Comparison of ENCODE assay signal across 28 cellular contexts in genomic region chr2:196258407-196258806, GRCh38.
"Had no signal": no experiment of that assay in that cellular context is flagged by ENCODE, and none has a peak within 500 bp of the region (broad histone marks: within the 10 kb centered on the region; RNA-seq: fewer than 3 reads in every experiment).

No MANE protein-coding gene starts in this region.

- DNase-seq: activated CD4-positive, alpha-beta memory T cell treated with anti-CD3 and anti-CD28 coated beads for 36 hours; activated CD4-positive, alpha-beta T cell treated with anti-CD3 and anti-CD28 coated beads, Interleukin-2, amount 10 ng/mL, durations not matched to agents 24 days and 14 days; activated CD4-positive, CD25-positive, alpha-beta regulatory T cell treated with anti-CD3 and anti-CD28 coated beads, Interleukin-2, amount 50 U/mL, for 72 hours; activated CD8-positive, alpha-beta memory T cell treated with anti-CD3 and anti-CD28 coated beads, Interleukin-2, amount 50 U/mL, for 4 hours; activated naive CD8-positive, alpha-beta T cell treated with anti-CD3 and anti-CD28 coated beads, Interleukin-2, amount 10 ng/mL, durations not matched to agents 7 days and 5 days; activated T-cell treated with anti-CD3 and anti-CD28 coated beads, Interleukin-2, amount 50 U/mL, for 4 hours; amniotic stem cell; brain microvascular endothelial cell; caudate nucleus; cortex of kidney; endodermal cell; gastrocnemius medialis; glutamatergic neuron; naive thymus-derived CD8-positive, alpha-beta T cell; nucleus accumbens; pancreas; retina; stimulated activated CD4-positive, alpha-beta T cell treated with anti-CD3 and anti-CD28 coated beads, Interleukin-15, amount 100 ng/mL, for 24 hours; stimulated activated CD4-positive, alpha-beta T cell treated with anti-CD3 and anti-CD28 coated beads, Interleukin-2, amount 100 ng/mL, for 24 hours; stimulated activated naive B cell treated with anti-CD40 and anti-IgM and Interleukin-4, amounts not matched to agents 10 μg/mL and 1 μg/mL and 100 μg/mL, for 72 hours; T-helper 17 cell; T1000; tibial artery had no signal

- H3K27me3 ChIP-seq: brain microvascular endothelial cell, gastrocnemius medialis, pancreas, suprapubic skin, tibial artery had no signal

- H3K36me3 ChIP-seq: brain microvascular endothelial cell, gastrocnemius medialis, pancreas, prostate gland, suprapubic skin, tibial artery had no signal

- H3K9me3 Mint-ChIP-seq: activated CD4-positive, alpha-beta memory T cell treated with anti-CD3 and anti-CD28 coated beads for 36 hours; activated T-cell treated with anti-CD3 and anti-CD28 coated beads, Interleukin-2, amount 50 U/mL, for 4 hours; activated T-helper 2 cell treated with anti-CD3 and anti-CD28 coated beads, Interferon-gamma antibody, Interleukin-2, Interleukin-4, amounts not matched to agents 10 μg/mL and 5 μg/mL and 100 μg/mL, durations not matched to agents 14 hours and 24 hours and 36 hours; endodermal cell; naive thymus-derived CD8-positive, alpha-beta T cell; neural crest cell; stimulated activated naive B cell treated with anti-CD40 and anti-IgM and Interleukin-4, amounts not matched to agents 10 μg/mL and 1 μg/mL and 100 μg/mL, for 72 hours had no signal

- H3K27me3 Mint-ChIP-seq: activated CD4-positive, alpha-beta memory T cell treated with anti-CD3 and anti-CD28 coated beads for 36 hours; activated CD4-positive, alpha-beta T cell treated with anti-CD3 and anti-CD28 coated beads, Interleukin-2, amount 10 ng/mL, durations not matched to agents 24 days and 14 days; activated naive CD8-positive, alpha-beta T cell treated with anti-CD3 and anti-CD28 coated beads, Interleukin-2, amount 10 ng/mL, durations not matched to agents 7 days and 5 days; naive thymus-derived CD8-positive, alpha-beta T cell; stimulated activated naive B cell treated with anti-CD40 and anti-IgM and Interleukin-4, amounts not matched to agents 10 μg/mL and 1 μg/mL and 100 μg/mL, for 72 hours; T-helper 17 cell had no signal

- ATAC-seq: activated T-cell treated with anti-CD3 and anti-CD28 coated beads, Interleukin-2, amount 50 U/mL, for 4 hours; gastrocnemius medialis; naive thymus-derived CD8-positive, alpha-beta T cell; pancreas; stimulated activated naive B cell treated with anti-CD40 and anti-IgM and Interleukin-4, amounts not matched to agents 10 μg/mL and 1 μg/mL and 100 μg/mL, for 72 hours; T-helper 17 cell had no signal

- H3K4me1 ChIP-seq: gastrocnemius medialis, pancreas, prostate gland, tibial artery had no signal

- H3K36me3 Mint-ChIP-seq: stimulated activated naive B cell treated with anti-CD40 and anti-IgM and Interleukin-4, amounts not matched to agents 10 μg/mL and 1 μg/mL and 100 μg/mL, for 72 hours had no signal

- H3K9me3 ChIP-seq: gastrocnemius medialis, pancreas, prostate gland, suprapubic skin, tibial artery had no signal

- H3K27ac Mint-ChIP-seq: endodermal cell had no signal

- H3K4me3 Mint-ChIP-seq: activated CD4-positive, alpha-beta memory T cell treated with anti-CD3 and anti-CD28 coated beads for 36 hours; activated CD4-positive, alpha-beta T cell treated with anti-CD3 and anti-CD28 coated beads, Interleukin-2, amount 10 ng/mL, durations not matched to agents 24 days and 14 days; activated T-cell treated with anti-CD3 and anti-CD28 coated beads, Interleukin-2, amount 50 U/mL, for 4 hours; endodermal cell; mesothelial cell of epicardium; neural crest cell; stimulated activated naive B cell treated with anti-CD40 and anti-IgM and Interleukin-4, amounts not matched to agents 10 μg/mL and 1 μg/mL and 100 μg/mL, for 72 hours; T-helper 17 cell had no signal

- H3K27ac ChIP-seq: gastrocnemius medialis, pancreas, suprapubic skin, tibial artery had no signal

- H3K4me3 ChIP-seq: gastrocnemius medialis, pancreas, prostate gland, suprapubic skin, tibial artery had no signal
